Comparison of ENCODE assay signal across 9 cellular contexts in genomic region chr3:10205461-10206165, GRCh38. TPM values are rescaled to one million over a fixed set of nuclear protein-coding genes. Genes with fewer than 3 reads are reported as not detected.
A peak's percentile ranks its signal among the peaks of the same experiment; 100 is the strongest.
DNase-seq lines count a peak whose midpoint lies in the region; ATAC-seq, FAIRE-seq and TF ChIP-seq lines count a peak whose summit lies in the region.
"Had no signal": no experiment of that assay in that cellular context is flagged by ENCODE, and none has a peak within 500 bp of the region (broad histone marks: within the 10 kb centered on the region; RNA-seq: fewer than 3 reads in every experiment).

No MANE protein-coding gene starts in this region.

- no peak for FAIRE-seq in small intestine (lab: Jason Lieb, UNC)
- FAIRE-seq: GM18507 had no signal

- TF ChIP-seq CTCF in gastrocnemius medialis (IDR thresholded peaks at IDR 0.05 in 4 of 5, conservative IDR thresholded peaks at IDR 0.05 in 1 of 5): no peak

- H3K4me1 ChIP-seq in gastrocnemius medialis (peaks cover 30 to 43% of the 10 kb centered on the region in 2 donors), small intestine (ENCODE audit: control insufficient read depth in 2 of 2, insufficient read depth in 1 of 2, low read depth in 1 of 2, low read length in 1 of 2) (peaks cover 8% of the 10 kb centered on the region in 2 donors)

- intact Hi-C loops in gastrocnemius medialis (cut with DNase I; ENCODE audit: low total_unique reads): no loop called here

- peak; percentile 43 to 50 for TF ChIP-seq POLR2A in gastrocnemius medialis (IDR thresholded peaks at IDR 0.05)

- no peaks in the 10 kb centered on the region for H3K27me3 ChIP-seq in gastrocnemius medialis
- no peaks in the 10 kb centered on the region for H3K27me3 ChIP-seq in small intestine (ENCODE audit: control insufficient read depth in 2 of 2, insufficient read depth in 2 of 2, low read length in 2 of 2)

- in situ Hi-C loops in SK-MEL-5 (cut with HindIII; ENCODE audit: low pct_unique_long_range_greater_than_20kb, low sequenced_read_pairs): no loop called here
- in situ Hi-C loops in gastrocnemius medialis (cut with MboI; ENCODE audit: low sequenced_read_pairs in 4 of 4): no loop called here

- DNase-seq in EL: peak; percentile 95
- DNase-seq in SK-MEL-5 (ENCODE audit: low read depth, low spot score): peak; percentile 60
- peak; percentile 92 for DNase-seq in fibroblast of peridontal ligament (ENCODE audit: extremely low read depth)
- peak; percentile 74 to 90 for DNase-seq in gastrocnemius medialis
- no peak for DNase-seq in small intestine
- DNase-seq in activated effector memory CD4-positive, alpha-beta T cell treated with anti-CD3 and anti-CD28 coated beads, Interleukin-2, amount 50 U/mL, for 16 hours: no peak

- ATAC-seq in gastrocnemius medialis: peak; percentile 87 to 92
- ATAC-seq in GM21529 (IDR thresholded peaks at IDR 0.05; ENCODE audit: unreplicated experiment): no peak
- ATAC-seq in HG03342 (IDR thresholded peaks at IDR 0.05; ENCODE audit: unreplicated experiment): no peak

- 80 to 90% (median 84%) methylated on average over 7 of the region's 7 CpGs for WGBS in small intestine, 3 donors

- H3K4me3 ChIP-seq in gastrocnemius medialis: no peak overlapping the region
- H3K4me3 ChIP-seq in small intestine (ENCODE audit: low read depth in 1 of 2, low read length in 2 of 2): no peak overlapping the region

- peak overlapping the region; percentile 81 to 93 (median 88) for H3K27ac ChIP-seq in gastrocnemius medialis
- no peak overlapping the region for H3K27ac ChIP-seq in small intestine (ENCODE audit: low read depth in 1 of 2, low read length in 1 of 2)

- H3K9me3 ChIP-seq in gastrocnemius medialis: no peaks in the 10 kb centered on the region
- H3K9me3 ChIP-seq in small intestine (ENCODE audit: control insufficient read depth, low read depth): no peaks in the 10 kb centered on the region

- peaks cover 0 to 14% of the 10 kb centered on the region in 2 donors for H3K36me3 ChIP-seq in gastrocnemius medialis
- H3K36me3 ChIP-seq in small intestine (ENCODE audit: control insufficient read depth in 2 of 2, insufficient read depth in 2 of 2, low read length in 2 of 2): no peaks in the 10 kb centered on the region

RNA-seq across cellular contexts. Expression of gene IRAK2, which starts 40.9 kb away (rescaled TPM):
- total RNA-seq in SK-MEL-5 (2014; rRNA removed; shearing (Covaris generic)): 1.2 and 1.8 TPM in 2 replicates
- 1.3 and 1.6 TPM in 2 replicates for polyA plus RNA-seq in SK-MEL-5 (2015; cell fraction: cytosol; rRNA removed)
- polyA plus RNA-seq in SK-MEL-5 (2015; cell fraction: nucleus; rRNA removed): 0.64 and 1.1 TPM in 2 replicates
- 10 to 100 TPM; 21.9 to 42.0 (median 25.8) TPM for total RNA-seq in gastrocnemius medialis
- 1 to 10 TPM; 2.0 to 6.8 (median 4.2) TPM for polyA plus RNA-seq in small intestine

RNA-seq across cellular contexts. Expression of gene TATDN2, which starts 42.6 kb away (rescaled TPM):
- 8.3 and 8.6 TPM in 2 replicates for total RNA-seq in SK-MEL-5 (2014; rRNA removed; shearing (Covaris generic))
- 23.3 and 27.5 TPM in 2 replicates for polyA plus RNA-seq in SK-MEL-5 (2015; cell fraction: cytosol; rRNA removed)
- polyA plus RNA-seq in SK-MEL-5 (2015; cell fraction: nucleus; rRNA removed): 23.0 and 30.7 TPM in 2 replicates
- 10 to 100 TPM; 10.9 to 11.5 (median 10.9) TPM for total RNA-seq in gastrocnemius medialis
- polyA plus RNA-seq in small intestine: 10 to 100 TPM; 13.8 to 19.5 (median 15.2) TPM

Comparison
In these comparisons a context has a peak if more than half of its experiments do, and no peak if none do; other contexts are left out.
1. DNase-seq: peak in EL (single experiment), SK-MEL-5 (single experiment), fibroblast of peridontal ligament (single experiment) and gastrocnemius medialis (2 of 2); none in small intestine (single experiment) and activated effector memory CD4-positive, alpha-beta T cell treated with anti-CD3 and anti-CD28 coated beads, Interleukin-2, amount 50 U/mL, for 16 hours (single experiment).
2. ATAC-seq: peak in gastrocnemius medialis (2 of 2); none in GM21529 (single experiment) and HG03342 (single experiment).
3. H3K27ac ChIP-seq: peak in gastrocnemius medialis (4 of 4); none in small intestine (0 of 2).